ENCODE assay signal across 36 cellular contexts in the genomic region with DNA sequence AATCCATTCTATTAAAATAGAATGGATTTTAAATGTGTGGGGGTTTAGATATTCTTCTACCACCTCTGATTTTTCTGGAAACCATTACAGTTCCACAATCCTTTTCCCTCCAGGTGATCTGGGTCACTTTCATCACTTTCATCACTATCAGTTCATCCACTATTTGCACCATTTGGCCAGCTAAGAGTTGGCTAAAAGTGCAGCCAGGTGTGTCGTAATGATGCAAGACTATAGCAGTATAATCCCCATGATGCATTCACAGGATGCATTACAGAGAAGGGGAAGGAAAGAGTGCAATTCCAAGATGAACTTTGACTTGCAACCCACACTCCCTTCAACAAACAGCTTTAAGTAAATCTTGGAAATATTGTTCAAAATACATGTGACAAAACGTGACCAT.
"Had no signal": no experiment of that assay in that cellular context is flagged by ENCODE, and none has a peak within 500 bp of the region (broad histone marks: within the 10 kb centered on the region; RNA-seq: fewer than 3 reads in every experiment).

No MANE protein-coding gene starts in this region.

- FAIRE-seq: astrocyte, TTC549 had no signal

- H3K36me3 ChIP-seq: breast epithelium had no signal

- H3K9me3 ChIP-seq: body of pancreas, breast epithelium had no signal

- H3K27ac ChIP-seq: body of pancreas, brain microvascular endothelial cell, breast epithelium, VCaP had no signal

- DNase-seq: activated B cell treated with CpG ODN at 0.5 μM for 24 hours; activated CD4-positive, alpha-beta memory T cell treated with anti-CD3 and anti-CD28 coated beads for 36 hours; activated CD4-positive, alpha-beta T cell treated with anti-CD3 and anti-CD28 coated beads for 4 hours; activated CD4-positive, alpha-beta T cell treated with anti-CD3 and anti-CD28 coated beads, Interleukin-2, amount 50 U/mL, for 1 hour; activated CD4-positive, alpha-beta T cell treated with anti-CD3 and anti-CD28 coated beads, Interleukin-2, amount 50 U/mL, for 4 hours; activated CD4-positive, CD25-positive, alpha-beta regulatory T cell treated with anti-CD3 and anti-CD28 coated beads, Interleukin-2, amount 50 U/mL, for 72 hours; activated CD8-positive, alpha-beta memory T cell treated with anti-CD3 and anti-CD28 coated beads, Interleukin-2, amount 50 U/mL, for 4 hours; activated CD8-positive, alpha-beta T cell treated with anti-CD3 and anti-CD28 coated beads for 36 hours; activated effector memory CD4-positive, alpha-beta T cell treated with Interleukin-2 at 50 U/mL for 16 hours; activated gamma-delta T cell; activated naive CD4-positive, alpha-beta T cell treated with anti-CD3 and anti-CD28 coated beads, Interleukin-2, amount 10 ng/mL, durations not matched to agents 7 days and 5 days; activated naive CD4-positive, alpha-beta T cell treated with Interleukin-2 at 50 U/mL for 16 hours; activated naive CD8-positive, alpha-beta T cell treated with anti-CD3 and anti-CD28 coated beads, Interleukin-2, amount 10 ng/mL, durations not matched to agents 7 days and 5 days; activated naive CD8-positive, alpha-beta T cell treated with anti-CD3 and anti-CD28 coated beads, Interleukin-2, amount 50 U/mL, for 24 hours; activated T-cell treated with anti-CD3 and anti-CD28 coated beads for 4 hours; activated T-cell treated with anti-CD3 and anti-CD28 coated beads, Interleukin-2, amount 50 U/mL, for 1 hour; activated T-cell treated with anti-CD3 and anti-CD28 coated beads, Interleukin-2, amount 50 U/mL, for 4 hours; activated T-cell treated with anti-CD3 and anti-CD28 coated beads, Interleukin-2, amount 50 U/mL, for 72 hours; amygdala; anterior cingulate cortex; body of pancreas; brain microvascular endothelial cell; central memory CD4-positive, alpha-beta T cell; T-helper 2 cell; T-helper 9 cell had no signal

- H3K4me3 Mint-ChIP-seq: activated B cell treated with CpG ODN at 0.5 μM for 24 hours; activated CD4-positive, alpha-beta memory T cell treated with anti-CD3 and anti-CD28 coated beads for 36 hours; activated CD4-positive, alpha-beta T cell treated with anti-CD3 and anti-CD28 coated beads, Interleukin-2, amount 10 ng/mL, durations not matched to agents 24 days and 14 days; activated CD8-positive, alpha-beta T cell treated with anti-CD3 and anti-CD28 coated beads for 36 hours; activated naive CD4-positive, alpha-beta T cell treated with anti-CD3 and anti-CD28 coated beads, Interleukin-2, amount 10 ng/mL, durations not matched to agents 7 days and 5 days; activated naive CD4-positive, alpha-beta T cell treated with anti-CD3 and anti-CD28 coated beads, Interleukin-2, amount 50 U/mL, for 24 hours; activated naive CD8-positive, alpha-beta T cell; activated naive CD8-positive, alpha-beta T cell treated with anti-CD3 and anti-CD28 coated beads, Interleukin-2, amount 10 ng/mL, durations not matched to agents 7 days and 5 days; activated naive CD8-positive, alpha-beta T cell treated with anti-CD3 and anti-CD28 coated beads, Interleukin-2, amount 50 U/mL, for 24 hours; activated T-cell treated with anti-CD3 and anti-CD28 coated beads, Interleukin-2, amount 50 U/mL, for 4 hours; activated T-cell treated with anti-CD3 and anti-CD28 coated beads, Interleukin-2, amount 50 U/mL, for 72 hours; activated T-helper 1 cell treated with anti-CD3 and anti-CD28 coated beads, Interleukin-12 subunit alpha, Interleukin-12 subunit beta, Interleukin-2, Interleukin-4 antibody, amounts not matched to agents 30 ng/mL and 10 ng/mL and 1 ng/mL, durations not matched to agents 14 hours and 24 hours and 36 hours; T-helper 1 cell treated with Interleukin-12 subunit alpha and Interleukin-12 subunit beta and Interleukin-4 antibody, amounts not matched to agents 30 μg/mL and 1 μg/mL, for 36 hours; T-helper 2 cell treated with Interferon-gamma antibody and Interleukin-4, amounts not matched to agents 5 μg/mL and 100 μg/mL, for 36 hours had no signal

- H3K4me3 ChIP-seq: body of pancreas, breast epithelium had no signal

- H3K27ac Mint-ChIP-seq: activated B cell treated with CpG ODN at 0.5 μM for 24 hours; activated CD4-positive, alpha-beta memory T cell treated with anti-CD3 and anti-CD28 coated beads for 36 hours; activated CD4-positive, alpha-beta T cell treated with anti-CD3 and anti-CD28 coated beads, Interleukin-2, amount 10 ng/mL, durations not matched to agents 24 days and 14 days; activated CD8-positive, alpha-beta T cell treated with anti-CD3 and anti-CD28 coated beads for 36 hours; activated naive CD4-positive, alpha-beta T cell treated with anti-CD3 and anti-CD28 coated beads, Interleukin-2, amount 10 ng/mL, durations not matched to agents 7 days and 5 days; activated naive CD4-positive, alpha-beta T cell treated with anti-CD3 and anti-CD28 coated beads, Interleukin-2, amount 50 U/mL, for 24 hours; activated naive CD8-positive, alpha-beta T cell; activated naive CD8-positive, alpha-beta T cell treated with anti-CD3 and anti-CD28 coated beads, Interleukin-2, amount 10 ng/mL, durations not matched to agents 7 days and 5 days; activated naive CD8-positive, alpha-beta T cell treated with anti-CD3 and anti-CD28 coated beads, Interleukin-2, amount 50 U/mL, for 24 hours; activated T-cell treated with anti-CD3 and anti-CD28 coated beads, Interleukin-2, amount 50 U/mL, for 72 hours; activated T-helper 1 cell treated with anti-CD3 and anti-CD28 coated beads, Interleukin-12 subunit alpha, Interleukin-12 subunit beta, Interleukin-2, Interleukin-4 antibody, amounts not matched to agents 30 ng/mL and 10 ng/mL and 1 ng/mL, durations not matched to agents 14 hours and 24 hours and 36 hours; activated T-helper 2 cell treated with anti-CD3 and anti-CD28 coated beads, Interferon-gamma antibody, Interleukin-2, Interleukin-4, amounts not matched to agents 10 μg/mL and 5 μg/mL and 100 μg/mL, durations not matched to agents 14 hours and 24 hours and 36 hours; T-helper 1 cell treated with Interleukin-12 subunit alpha and Interleukin-12 subunit beta and Interleukin-4 antibody, amounts not matched to agents 30 μg/mL and 1 μg/mL, for 36 hours; T-helper 2 cell treated with Interferon-gamma antibody and Interleukin-4, amounts not matched to agents 5 μg/mL and 100 μg/mL, for 36 hours had no signal

- H3K27me3 ChIP-seq: body of pancreas, brain microvascular endothelial cell, breast epithelium had no signal

- H3K4me1 ChIP-seq: breast epithelium had no signal

- ATAC-seq: activated CD8-positive, alpha-beta T cell treated with anti-CD3 and anti-CD28 coated beads for 36 hours; activated naive CD8-positive, alpha-beta T cell treated with anti-CD3 and anti-CD28 coated beads, Interleukin-2, amount 50 U/mL, for 24 hours; activated T-cell treated with anti-CD3 and anti-CD28 coated beads, Interleukin-2, amount 50 U/mL, for 4 hours; activated T-cell treated with anti-CD3 and anti-CD28 coated beads, Interleukin-2, amount 50 U/mL, for 72 hours; body of pancreas had no signal

- H3K27me3 Mint-ChIP-seq: activated B cell treated with CpG ODN at 0.5 μM for 24 hours; activated CD4-positive, alpha-beta memory T cell treated with anti-CD3 and anti-CD28 coated beads for 36 hours; activated CD4-positive, alpha-beta T cell treated with anti-CD3 and anti-CD28 coated beads, Interleukin-2, amount 10 ng/mL, durations not matched to agents 24 days and 14 days; activated CD8-positive, alpha-beta T cell treated with anti-CD3 and anti-CD28 coated beads for 36 hours; activated naive CD4-positive, alpha-beta T cell treated with anti-CD3 and anti-CD28 coated beads, Interleukin-2, amount 10 ng/mL, durations not matched to agents 7 days and 5 days; activated naive CD4-positive, alpha-beta T cell treated with anti-CD3 and anti-CD28 coated beads, Interleukin-2, amount 50 U/mL, for 24 hours; activated naive CD8-positive, alpha-beta T cell; activated naive CD8-positive, alpha-beta T cell treated with anti-CD3 and anti-CD28 coated beads, Interleukin-2, amount 10 ng/mL, durations not matched to agents 7 days and 5 days; activated naive CD8-positive, alpha-beta T cell treated with anti-CD3 and anti-CD28 coated beads, Interleukin-2, amount 50 U/mL, for 24 hours had no signal

- H3K9me3 Mint-ChIP-seq: activated B cell treated with CpG ODN at 0.5 μM for 24 hours; activated CD4-positive, alpha-beta memory T cell treated with anti-CD3 and anti-CD28 coated beads for 36 hours; activated CD4-positive, alpha-beta T cell treated with anti-CD3 and anti-CD28 coated beads, Interleukin-2, amount 10 ng/mL, durations not matched to agents 24 days and 14 days; activated CD8-positive, alpha-beta T cell treated with anti-CD3 and anti-CD28 coated beads for 36 hours; activated naive CD4-positive, alpha-beta T cell treated with anti-CD3 and anti-CD28 coated beads, Interleukin-2, amount 10 ng/mL, durations not matched to agents 7 days and 5 days; activated naive CD4-positive, alpha-beta T cell treated with anti-CD3 and anti-CD28 coated beads, Interleukin-2, amount 50 U/mL, for 24 hours; activated naive CD8-positive, alpha-beta T cell treated with anti-CD3 and anti-CD28 coated beads, Interleukin-2, amount 10 ng/mL, durations not matched to agents 7 days and 5 days; activated naive CD8-positive, alpha-beta T cell treated with anti-CD3 and anti-CD28 coated beads, Interleukin-2, amount 50 U/mL, for 24 hours; activated T-cell treated with anti-CD3 and anti-CD28 coated beads, Interleukin-2, amount 50 U/mL, for 4 hours; activated T-cell treated with anti-CD3 and anti-CD28 coated beads, Interleukin-2, amount 50 U/mL, for 72 hours; activated T-helper 1 cell treated with anti-CD3 and anti-CD28 coated beads, Interleukin-12 subunit alpha, Interleukin-12 subunit beta, Interleukin-2, Interleukin-4 antibody, amounts not matched to agents 30 ng/mL and 10 ng/mL and 1 ng/mL, durations not matched to agents 14 hours and 24 hours and 36 hours; activated T-helper 2 cell treated with anti-CD3 and anti-CD28 coated beads, Interferon-gamma antibody, Interleukin-2, Interleukin-4, amounts not matched to agents 10 μg/mL and 5 μg/mL and 100 μg/mL, durations not matched to agents 14 hours and 24 hours and 36 hours; T-helper 1 cell treated with Interleukin-12 subunit alpha and Interleukin-12 subunit beta and Interleukin-4 antibody, amounts not matched to agents 30 μg/mL and 1 μg/mL, for 36 hours; T-helper 2 cell treated with Interferon-gamma antibody and Interleukin-4, amounts not matched to agents 5 μg/mL and 100 μg/mL, for 36 hours had no signal
